In the genomic region with DNA sequence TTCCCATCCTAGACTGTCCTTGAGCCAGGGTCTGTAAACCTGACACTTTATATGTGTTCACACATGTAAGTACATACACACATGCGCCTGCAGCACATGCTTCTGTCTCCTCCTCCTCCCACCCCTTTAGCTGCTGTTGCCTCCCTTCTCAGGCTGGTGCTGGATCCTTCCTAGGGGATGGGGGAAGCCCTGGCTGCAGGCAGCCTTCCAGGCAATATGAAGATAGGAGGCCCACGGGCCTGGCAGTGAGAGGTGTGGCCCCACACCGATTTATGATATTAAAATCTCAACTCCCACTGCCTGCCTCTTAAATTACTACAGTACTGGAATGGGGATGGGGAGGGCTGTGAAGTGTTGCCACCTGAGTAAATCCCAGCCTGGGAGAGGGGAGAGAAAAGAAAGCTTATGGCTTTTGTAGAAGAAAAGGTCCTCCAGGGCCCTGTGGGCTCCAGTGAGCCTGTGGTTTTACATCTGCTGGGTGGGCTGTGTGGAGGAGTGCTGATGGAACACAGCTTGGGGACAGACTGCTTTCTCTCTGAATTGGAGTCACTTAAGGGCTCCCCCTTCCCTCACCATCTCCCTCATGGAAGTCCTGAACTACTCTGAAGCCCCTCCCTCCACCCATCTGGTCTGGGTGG, we compare ENCODE assay signal across 1 cellular context.
TF ChIP-seq lines count a peak whose summit lies in the region.

No MANE protein-coding gene starts in this region.

TF ChIP-seq in HepG2, 621 proteins besides CTCF, POLR2A, EP300 and RAD21 (continued from another document and continues in another):
- TF ChIP-seq, protein P1, sequence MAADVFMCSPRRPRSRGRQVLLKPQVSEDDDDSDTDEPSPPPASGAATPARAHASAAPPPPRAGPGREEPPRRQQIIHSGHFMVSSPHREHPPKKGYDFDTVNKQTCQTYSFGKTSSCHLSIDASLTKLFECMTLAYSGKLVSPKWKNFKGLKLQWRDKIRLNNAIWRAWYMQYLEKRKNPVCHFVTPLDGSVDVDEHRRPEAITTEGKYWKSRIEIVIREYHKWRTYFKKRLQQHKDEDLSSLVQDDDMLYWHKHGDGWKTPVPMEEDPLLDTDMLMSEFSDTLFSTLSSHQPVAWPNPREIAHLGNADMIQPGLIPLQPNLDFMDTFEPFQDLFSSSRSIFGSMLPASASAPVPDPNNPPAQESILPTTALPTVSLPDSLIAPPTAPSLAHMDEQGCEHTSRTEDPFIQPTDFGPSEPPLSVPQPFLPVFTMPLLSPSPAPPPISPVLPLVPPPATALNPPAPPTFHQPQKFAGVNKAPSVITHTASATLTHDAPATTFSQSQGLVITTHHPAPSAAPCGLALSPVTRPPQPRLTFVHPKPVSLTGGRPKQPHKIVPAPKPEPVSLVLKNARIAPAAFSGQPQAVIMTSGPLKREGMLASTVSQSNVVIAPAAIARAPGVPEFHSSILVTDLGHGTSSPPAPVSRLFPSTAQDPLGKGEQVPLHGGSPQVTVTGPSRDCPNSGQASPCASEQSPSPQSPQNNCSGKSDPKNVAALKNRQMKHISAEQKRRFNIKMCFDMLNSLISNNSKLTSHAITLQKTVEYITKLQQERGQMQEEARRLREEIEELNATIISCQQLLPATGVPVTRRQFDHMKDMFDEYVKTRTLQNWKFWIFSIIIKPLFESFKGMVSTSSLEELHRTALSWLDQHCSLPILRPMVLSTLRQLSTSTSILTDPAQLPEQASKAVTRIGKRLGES (CRISPR knock-in tag; IDR thresholded peaks at IDR 0.05; ENCODE audit: borderline replicate concordance), result no peak
- TF ChIP-seq, protein P2, sequence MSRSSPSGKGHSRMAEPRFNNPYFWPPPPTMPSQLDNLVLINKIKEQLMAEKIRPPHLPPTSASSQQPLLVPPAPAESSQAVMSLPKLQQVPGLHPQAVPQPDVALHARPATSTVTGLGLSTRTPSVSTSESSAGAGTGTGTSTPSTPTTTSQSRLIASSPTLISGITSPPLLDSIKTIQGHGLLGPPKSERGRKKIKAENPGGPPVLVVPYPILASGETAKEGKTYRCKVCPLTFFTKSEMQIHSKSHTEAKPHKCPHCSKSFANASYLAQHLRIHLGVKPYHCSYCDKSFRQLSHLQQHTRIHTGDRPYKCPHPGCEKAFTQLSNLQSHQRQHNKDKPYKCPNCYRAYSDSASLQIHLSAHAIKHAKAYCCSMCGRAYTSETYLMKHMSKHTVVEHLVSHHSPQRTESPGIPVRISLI (CRISPR knock-in tag; IDR thresholded peaks at IDR 0.05; ENCODE audit: borderline replicate concordance), result 0 out of 2 replicates have a peak, but pooled peaks have one; percentile 19
- TF ChIP-seq KLF13 (CRISPR knock-in tag; IDR thresholded peaks at IDR 0.05), result no peak
- TF ChIP-seq FOXJ3 (CRISPR knock-in tag; IDR thresholded peaks at IDR 0.05; ENCODE audit: borderline replicate concordance), result 0 out of 2 replicates have a peak, but pooled peaks have one; percentile 36
- TF ChIP-seq ZBTB21 (CRISPR knock-in tag; IDR thresholded peaks at IDR 0.05), result no peak
- TF ChIP-seq, protein P3, sequence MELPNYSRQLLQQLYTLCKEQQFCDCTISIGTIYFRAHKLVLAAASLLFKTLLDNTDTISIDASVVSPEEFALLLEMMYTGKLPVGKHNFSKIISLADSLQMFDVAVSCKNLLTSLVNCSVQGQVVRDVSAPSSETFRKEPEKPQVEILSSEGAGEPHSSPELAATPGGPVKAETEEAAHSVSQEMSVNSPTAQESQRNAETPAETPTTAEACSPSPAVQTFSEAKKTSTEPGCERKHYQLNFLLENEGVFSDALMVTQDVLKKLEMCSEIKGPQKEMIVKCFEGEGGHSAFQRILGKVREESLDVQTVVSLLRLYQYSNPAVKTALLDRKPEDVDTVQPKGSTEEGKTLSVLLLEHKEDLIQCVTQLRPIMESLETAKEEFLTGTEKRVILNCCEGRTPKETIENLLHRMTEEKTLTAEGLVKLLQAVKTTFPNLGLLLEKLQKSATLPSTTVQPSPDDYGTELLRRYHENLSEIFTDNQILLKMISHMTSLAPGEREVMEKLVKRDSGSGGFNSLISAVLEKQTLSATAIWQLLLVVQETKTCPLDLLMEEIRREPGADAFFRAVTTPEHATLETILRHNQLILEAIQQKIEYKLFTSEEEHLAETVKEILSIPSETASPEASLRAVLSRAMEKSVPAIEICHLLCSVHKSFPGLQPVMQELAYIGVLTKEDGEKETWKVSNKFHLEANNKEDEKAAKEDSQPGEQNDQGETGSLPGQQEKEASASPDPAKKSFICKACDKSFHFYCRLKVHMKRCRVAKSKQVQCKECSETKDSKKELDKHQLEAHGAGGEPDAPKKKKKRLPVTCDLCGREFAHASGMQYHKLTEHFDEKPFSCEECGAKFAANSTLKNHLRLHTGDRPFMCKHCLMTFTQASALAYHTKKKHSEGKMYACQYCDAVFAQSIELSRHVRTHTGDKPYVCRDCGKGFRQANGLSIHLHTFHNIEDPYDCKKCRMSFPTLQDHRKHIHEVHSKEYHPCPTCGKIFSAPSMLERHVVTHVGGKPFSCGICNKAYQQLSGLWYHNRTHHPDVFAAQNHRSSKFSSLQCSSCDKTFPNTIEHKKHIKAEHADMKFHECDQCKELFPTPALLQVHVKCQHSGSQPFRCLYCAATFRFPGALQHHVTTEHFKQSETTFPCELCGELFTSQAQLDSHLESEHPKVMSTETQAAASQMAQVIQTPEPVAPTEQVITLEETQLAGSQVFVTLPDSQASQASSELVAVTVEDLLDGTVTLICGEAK (IDR thresholded peaks at IDR 0.05), result no peak
- TF ChIP-seq, protein P3 (CRISPR knock-in tag; IDR thresholded peaks at IDR 0.05), result no peak
- no peak for TF ChIP-seq SRSF9 (IDR thresholded peaks at IDR 0.05; ENCODE audit: borderline replicate concordance, insufficient read depth, low read depth, low read length, poor library complexity, severe bottlenecking)
- TF ChIP-seq, protein P4, sequence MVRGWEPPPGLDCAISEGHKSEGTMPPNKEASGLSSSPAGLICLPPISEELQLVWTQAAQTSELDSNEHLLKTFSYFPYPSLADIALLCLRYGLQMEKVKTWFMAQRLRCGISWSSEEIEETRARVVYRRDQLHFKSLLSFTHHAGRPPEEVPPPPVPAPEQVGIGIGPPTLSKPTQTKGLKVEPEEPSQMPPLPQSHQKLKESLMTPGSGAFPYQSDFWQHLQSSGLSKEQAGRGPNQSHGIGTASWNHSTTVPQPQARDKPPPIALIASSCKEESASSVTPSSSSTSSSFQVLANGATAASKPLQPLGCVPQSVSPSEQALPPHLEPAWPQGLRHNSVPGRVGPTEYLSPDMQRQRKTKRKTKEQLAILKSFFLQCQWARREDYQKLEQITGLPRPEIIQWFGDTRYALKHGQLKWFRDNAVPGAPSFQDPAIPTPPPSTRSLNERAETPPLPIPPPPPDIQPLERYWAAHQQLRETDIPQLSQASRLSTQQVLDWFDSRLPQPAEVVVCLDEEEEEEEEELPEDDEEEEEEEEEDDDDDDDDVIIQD (CRISPR knock-in tag; IDR thresholded peaks at IDR 0.05; ENCODE audit: low read depth), result no peak
- TF ChIP-seq ZKSCAN5 (CRISPR knock-in tag; IDR thresholded peaks at IDR 0.05), result no peak
- TF ChIP-seq U2AF1 (optimal IDR thresholded peaks at IDR 0.05; ENCODE audit: low read depth, low read length), result no peak
- TF ChIP-seq, protein P5, sequence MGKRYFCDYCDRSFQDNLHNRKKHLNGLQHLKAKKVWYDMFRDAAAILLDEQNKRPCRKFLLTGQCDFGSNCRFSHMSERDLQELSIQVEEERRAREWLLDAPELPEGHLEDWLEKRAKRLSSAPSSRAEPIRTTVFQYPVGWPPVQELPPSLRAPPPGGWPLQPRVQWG (CRISPR knock-in tag; IDR thresholded peaks at IDR 0.05; ENCODE audit: borderline replicate concordance, low read depth), result no peak
- no peak for TF ChIP-seq ELF4 (CRISPR knock-in tag; IDR thresholded peaks at IDR 0.05; ENCODE audit: borderline replicate concordance)
- no peak for TF ChIP-seq SOX5 (CRISPR knock-in tag; IDR thresholded peaks at IDR 0.05; ENCODE audit: borderline replicate concordance)
- no peak for TF ChIP-seq ZNF891 (CRISPR knock-in tag; IDR thresholded peaks at IDR 0.05)
- TF ChIP-seq, protein P6, sequence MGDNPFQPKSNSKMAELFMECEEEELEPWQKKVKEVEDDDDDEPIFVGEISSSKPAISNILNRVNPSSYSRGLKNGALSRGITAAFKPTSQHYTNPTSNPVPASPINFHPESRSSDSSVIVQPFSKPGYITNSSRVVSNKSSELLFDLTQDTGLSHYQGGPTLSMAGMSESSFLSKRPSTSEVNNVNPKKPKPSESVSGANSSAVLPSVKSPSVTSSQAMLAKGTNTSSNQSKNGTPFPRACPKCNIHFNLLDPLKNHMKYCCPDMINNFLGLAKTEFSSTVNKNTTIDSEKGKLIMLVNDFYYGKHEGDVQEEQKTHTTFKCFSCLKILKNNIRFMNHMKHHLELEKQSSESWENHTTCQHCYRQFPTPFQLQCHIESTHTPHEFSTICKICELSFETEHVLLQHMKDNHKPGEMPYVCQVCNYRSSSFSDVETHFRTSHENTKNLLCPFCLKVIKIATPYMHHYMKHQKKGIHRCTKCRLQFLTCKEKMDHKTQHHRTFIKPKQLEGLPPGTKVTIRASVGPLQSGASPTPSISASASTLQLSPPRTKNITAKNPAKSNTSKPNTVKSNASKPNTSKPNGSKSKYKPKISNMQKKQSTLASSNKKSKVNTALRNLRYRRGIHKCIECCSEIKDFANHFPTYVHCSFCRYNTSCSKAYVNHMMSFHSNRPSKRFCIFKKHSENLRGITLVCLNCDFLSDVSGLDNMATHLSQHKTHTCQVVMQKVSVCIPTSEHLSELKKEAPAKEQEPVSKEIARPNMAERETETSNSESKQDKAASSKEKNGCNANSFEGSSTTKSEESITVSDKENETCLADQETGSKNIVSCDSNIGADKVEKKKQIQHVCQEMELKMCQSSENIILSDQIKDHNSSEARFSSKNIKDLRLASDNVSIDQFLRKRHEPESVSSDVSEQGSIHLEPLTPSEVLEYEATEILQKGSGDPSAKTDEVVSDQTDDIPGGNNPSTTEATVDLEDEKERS (CRISPR knock-in tag; IDR thresholded peaks at IDR 0.05), result no peak; the same call in 1 of the 2 replicates
- TF ChIP-seq DR1 (CRISPR knock-in tag; IDR thresholded peaks at IDR 0.05), result no peak
- TF ChIP-seq, protein P7, sequence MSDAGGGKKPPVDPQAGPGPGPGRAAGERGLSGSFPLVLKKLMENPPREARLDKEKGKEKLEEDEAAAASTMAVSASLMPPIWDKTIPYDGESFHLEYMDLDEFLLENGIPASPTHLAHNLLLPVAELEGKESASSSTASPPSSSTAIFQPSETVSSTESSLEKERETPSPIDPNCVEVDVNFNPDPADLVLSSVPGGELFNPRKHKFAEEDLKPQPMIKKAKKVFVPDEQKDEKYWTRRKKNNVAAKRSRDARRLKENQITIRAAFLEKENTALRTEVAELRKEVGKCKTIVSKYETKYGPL (CRISPR knock-in tag; IDR thresholded peaks at IDR 0.05), result no peak
- TF ChIP-seq MEIS1 (CRISPR knock-in tag; IDR thresholded peaks at IDR 0.05; ENCODE audit: borderline replicate concordance), result no peak
- TF ChIP-seq, protein P8, sequence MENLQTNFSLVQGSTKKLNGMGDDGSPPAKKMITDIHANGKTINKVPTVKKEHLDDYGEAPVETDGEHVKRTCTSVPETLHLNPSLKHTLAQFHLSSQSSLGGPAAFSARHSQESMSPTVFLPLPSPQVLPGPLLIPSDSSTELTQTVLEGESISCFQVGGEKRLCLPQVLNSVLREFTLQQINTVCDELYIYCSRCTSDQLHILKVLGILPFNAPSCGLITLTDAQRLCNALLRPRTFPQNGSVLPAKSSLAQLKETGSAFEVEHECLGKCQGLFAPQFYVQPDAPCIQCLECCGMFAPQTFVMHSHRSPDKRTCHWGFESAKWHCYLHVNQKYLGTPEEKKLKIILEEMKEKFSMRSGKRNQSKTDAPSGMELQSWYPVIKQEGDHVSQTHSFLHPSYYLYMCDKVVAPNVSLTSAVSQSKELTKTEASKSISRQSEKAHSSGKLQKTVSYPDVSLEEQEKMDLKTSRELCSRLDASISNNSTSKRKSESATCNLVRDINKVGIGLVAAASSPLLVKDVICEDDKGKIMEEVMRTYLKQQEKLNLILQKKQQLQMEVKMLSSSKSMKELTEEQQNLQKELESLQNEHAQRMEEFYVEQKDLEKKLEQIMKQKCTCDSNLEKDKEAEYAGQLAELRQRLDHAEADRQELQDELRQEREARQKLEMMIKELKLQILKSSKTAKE (CRISPR knock-in tag; IDR thresholded peaks at IDR 0.05; ENCODE audit: borderline replicate concordance), result no peak
- TF ChIP-seq ZNF841 (CRISPR knock-in tag; IDR thresholded peaks at IDR 0.05; ENCODE audit: borderline replicate concordance), result no peak
